18 cellular contexts compared by ENCODE assay signal in the genomic region with DNA sequence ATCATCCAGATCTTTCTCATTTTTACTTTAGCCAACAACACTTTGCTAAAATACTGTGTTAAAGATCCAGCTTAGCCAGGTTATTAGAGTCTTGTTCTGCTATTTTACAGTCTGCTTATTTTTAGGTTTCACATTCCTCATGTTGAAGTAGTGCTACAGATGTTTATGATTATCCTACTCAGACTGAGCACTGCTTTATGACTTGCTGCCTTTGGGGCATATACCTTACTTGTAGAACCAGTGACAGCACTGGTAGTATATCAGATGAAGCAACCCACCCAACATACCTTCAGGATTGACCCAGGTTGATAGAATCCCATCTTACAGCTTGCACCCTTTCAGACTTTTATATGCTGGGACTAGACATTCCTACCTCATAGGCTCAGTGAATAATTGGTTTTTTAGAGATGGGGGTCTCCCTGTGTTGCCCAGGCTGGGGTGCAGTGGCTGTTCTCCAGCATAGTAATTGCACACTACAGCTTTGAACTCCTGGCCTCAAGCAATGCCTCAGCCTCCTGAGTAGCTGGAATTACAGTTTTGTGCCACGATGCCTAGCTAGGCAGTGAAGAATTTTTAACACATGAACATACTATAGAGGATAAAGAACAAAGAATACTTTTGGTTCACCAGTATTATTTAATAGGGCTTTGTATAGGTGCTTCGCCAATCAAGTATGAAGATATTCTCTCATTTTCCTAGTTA.
DNase-seq lines count a peak whose midpoint lies in the region; ATAC-seq and TF ChIP-seq lines count a peak whose summit lies in the region.
"Had no signal": no experiment of that assay in that cellular context is flagged by ENCODE, and none has a peak within 500 bp of the region (broad histone marks: within the 10 kb centered on the region; RNA-seq: fewer than 3 reads in every experiment).

No MANE protein-coding gene starts in this region.

- POLR2A ChIA-PET in BJ (lab: Charles Lee) = no interaction called here

- H3K27ac Mint-ChIP-seq in naive B cell = peak overlapping the region; percentile 12 to 82 (median 40)
- H3K27ac Mint-ChIP-seq: activated CD4-positive, alpha-beta memory T cell treated with anti-CD3 and anti-CD28 coated beads, Interleukin-2, amount 10 ng/mL, durations not matched to agents 7 days and 5 days; CD4-positive, alpha-beta T cell had no signal

- H3K27me3 Mint-ChIP-seq in naive B cell = no peaks in the 10 kb centered on the region
- H3K27me3 Mint-ChIP-seq: activated CD4-positive, alpha-beta memory T cell treated with anti-CD3 and anti-CD28 coated beads, Interleukin-2, amount 10 ng/mL, durations not matched to agents 7 days and 5 days; CD4-positive, alpha-beta T cell; IgD-negative memory B cell; stimulated activated naive B cell treated with anti-CD40 and anti-IgM and Interleukin-4, amounts not matched to agents 10 μg/mL and 1 μg/mL and 100 μg/mL, for 72 hours had no signal

- peaks cover 28% of the 10 kb centered on the region for H3K4me1 ChIP-seq in GM23248 (ENCODE audit: insufficient read depth)
- H3K4me1 ChIP-seq: body of pancreas, prostate gland, upper lobe of left lung had no signal

- intact Hi-C loops in dorsolateral prefrontal cortex (cut with DNase I) = no loop called here

- no peaks in the 10 kb centered on the region for H3K27me3 ChIP-seq in BJ (ENCODE audit: control insufficient read depth, insufficient read depth, low read length)
- no peaks in the 10 kb centered on the region for H3K27me3 ChIP-seq in GM23248 (replicated peaks; ENCODE audit: insufficient read depth)
- no peaks in the 10 kb centered on the region for H3K27me3 ChIP-seq in dorsolateral prefrontal cortex
- H3K27me3 ChIP-seq: body of pancreas, upper lobe of left lung had no signal

- CTCF ChIA-PET in BJ (lab: Yijun Ruan, JAX) = interaction anchor here (1.1 to 2.2 kb wide), 3 partner anchors 15 to 140 kb away, joined by 3 to 13 read pairs (median 5); no protein-coding TSS in a partner anchor

- TF ChIP-seq CTCF in BJ (IDR thresholded peaks at IDR 0.05; ENCODE audit: insufficient read depth, low read depth, low read length) = no peak
- TF ChIP-seq CTCF in dorsolateral prefrontal cortex (IDR thresholded peaks at IDR 0.05 in 54 of 56, conservative IDR thresholded peaks at IDR 0.05 in 2 of 56; ENCODE audit: low read depth in 1 of 56, partially characterized antibody in 56 of 56) = no peak

- peak overlapping the region; percentile 8 for H3K4me2 ChIP-seq in GM23248 (ENCODE audit: unreplicated experiment)
- H3K4me2 ChIP-seq: PC-9 had no signal

- H3F3A ChIP-seq in GM23248 (ENCODE audit: insufficient read depth) = peaks cover 43% of the 10 kb centered on the region

- peaks cover 2% of the 10 kb centered on the region for H3K36me3 ChIP-seq in BJ (ENCODE audit: control insufficient read depth, insufficient read depth, low read length)
- peaks cover 38% of the 10 kb centered on the region for H3K36me3 ChIP-seq in GM23248 (ENCODE audit: low read depth)

- WGBS in GM23248 (ENCODE audit: low coverage in 1 of 2, low lambda C conversion rate in 2 of 2, missing lambda C conversion rate in 2 of 2), 2 experiments = 50 to 58% methylated on average over 2 of the region's 2 CpGs

- H3K9me3 ChIP-seq in GM23248 (ENCODE audit: low read depth) = no peaks in the 10 kb centered on the region
- H3K9me3 ChIP-seq: body of pancreas, prostate gland, upper lobe of left lung had no signal

- in situ Hi-C loops in GM23248 (cut with MboI) = no loop called here

- peak overlapping the region; percentile 7; the same call in 1 of the 2 replicates for H3K9ac ChIP-seq in GM23248

- ATAC-seq in naive B cell (ENCODE audit: low read depth in 2 of 2) = no peak
- no peak for ATAC-seq in GM18520 (IDR thresholded peaks at IDR 0.05; ENCODE audit: unreplicated experiment)
- ATAC-seq: body of pancreas; stimulated activated naive B cell treated with anti-CD40 and anti-IgM and Interleukin-4, amounts not matched to agents 10 μg/mL and 1 μg/mL and 100 μg/mL, for 72 hours had no signal

- H3K4me3 Mint-ChIP-seq in naive B cell = no peak overlapping the region
- H3K4me3 Mint-ChIP-seq: activated CD4-positive, alpha-beta memory T cell treated with anti-CD3 and anti-CD28 coated beads, Interleukin-2, amount 10 ng/mL, durations not matched to agents 7 days and 5 days; CD4-positive, alpha-beta T cell; IgD-negative memory B cell; stimulated activated naive B cell treated with anti-CD40 and anti-IgM and Interleukin-4, amounts not matched to agents 10 μg/mL and 1 μg/mL and 100 μg/mL, for 72 hours had no signal

- no peak overlapping the region for H3K4me3 ChIP-seq in BJ (ENCODE audit: low read depth, low read length)
- H3K4me3 ChIP-seq in GM23248 = no peak overlapping the region
- no peak overlapping the region for H3K4me3 ChIP-seq in dorsolateral prefrontal cortex
- H3K4me3 ChIP-seq: body of pancreas, PC-9, prostate gland, upper lobe of left lung had no signal

- DNase-seq in BJ (ENCODE audit: low read depth) = peak; percentile 57
- peak; percentile 81 for DNase-seq in GM23248
- no peak for DNase-seq in dorsolateral prefrontal cortex
- DNase-seq in naive B cell = no peak
- no peak for DNase-seq in cerebellum (ENCODE audit: low spot score)
- no peak for DNase-seq in ecto neural progenitor cell (ENCODE audit: low spot score)
- DNase-seq: activated CD4-positive, alpha-beta memory T cell treated with anti-CD3 and anti-CD28 coated beads, Interleukin-2, amount 10 ng/mL, durations not matched to agents 7 days and 5 days; activated effector memory CD4-positive, alpha-beta T cell treated with Interleukin-2 at 50 U/mL for 16 hours; body of pancreas; CD4-positive, alpha-beta T cell; DMS79; NCI-H2029 treated with DMSO at 0.1 percent for 48 hours; PC-9; stimulated activated naive B cell treated with anti-CD40 and anti-IgM and Interleukin-4, amounts not matched to agents 10 μg/mL and 1 μg/mL and 100 μg/mL, for 72 hours; upper lobe of left lung had no signal

- H3K9me3 Mint-ChIP-seq in naive B cell = no peaks in the 10 kb centered on the region
- H3K9me3 Mint-ChIP-seq: activated CD4-positive, alpha-beta memory T cell treated with anti-CD3 and anti-CD28 coated beads, Interleukin-2, amount 10 ng/mL, durations not matched to agents 7 days and 5 days; CD4-positive, alpha-beta T cell; IgD-negative memory B cell; stimulated activated naive B cell treated with anti-CD40 and anti-IgM and Interleukin-4, amounts not matched to agents 10 μg/mL and 1 μg/mL and 100 μg/mL, for 72 hours had no signal

- no peaks in the 10 kb centered on the region for H3K4me1 Mint-ChIP-seq in naive B cell
- H3K4me1 Mint-ChIP-seq: IgD-negative memory B cell had no signal

- no peaks in the 10 kb centered on the region for H4K20me1 ChIP-seq in GM23248 (ENCODE audit: insufficient read depth)

- H3K9me2 ChIP-seq in GM23248 (ENCODE audit: insufficient read depth) = no peaks in the 10 kb centered on the region

- no peak overlapping the region for H2AFZ ChIP-seq in GM23248
- H2AFZ ChIP-seq: PC-9 had no signal

- H3K79me2 ChIP-seq in GM23248 (ENCODE audit: insufficient read depth) = peaks cover 46% of the 10 kb centered on the region

- H3K27ac ChIP-seq in GM23248 = peak overlapping the region; percentile 64
- peak overlapping the region in 41 of 59 donors; percentile 8 to 66 (median 43) for H3K27ac ChIP-seq in dorsolateral prefrontal cortex
- H3K27ac ChIP-seq: body of pancreas, PC-9, prostate gland, upper lobe of left lung had no signal

- H3K36me3 Mint-ChIP-seq in naive B cell = peaks cover 13 to 19% of the 10 kb centered on the region in 2 donors

Comparison
In these comparisons a context has a peak if more than half of its experiments do, and no peak if none do; other contexts are left out.
1. DNase-seq: peak in BJ (single experiment) and GM23248 (single experiment); none in dorsolateral prefrontal cortex (0 of 10), naive B cell (single experiment), cerebellum (single experiment) and ecto neural progenitor cell (single experiment).